1 cellular context compared by ENCODE assay signal in the genomic region with DNA sequence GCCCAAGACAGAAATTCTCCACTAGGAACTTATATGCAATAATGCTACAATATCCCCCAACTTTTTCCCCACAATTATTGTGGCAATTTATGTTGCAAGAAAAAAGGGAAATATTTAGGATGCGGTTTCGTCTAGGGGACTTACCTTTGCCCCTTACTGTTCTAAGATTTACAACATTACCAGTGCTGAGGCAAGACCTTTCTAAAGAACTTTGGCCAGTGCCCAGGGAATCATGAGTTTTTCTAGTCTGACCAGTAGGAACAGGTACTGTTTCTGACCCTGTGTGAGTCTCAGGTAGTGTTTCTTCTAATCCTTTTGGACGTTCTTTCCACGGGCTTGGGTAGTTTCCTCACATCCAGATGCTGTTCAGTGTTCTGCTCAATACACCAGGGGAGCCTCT.
TF ChIP-seq lines count a peak whose summit lies in the region.

No MANE protein-coding gene starts in this region.

TF ChIP-seq in HepG2, 621 proteins besides CTCF, POLR2A, EP300 and RAD21 (continued from another document):
- TF ChIP-seq ZNF33A (CRISPR knock-in tag; IDR thresholded peaks at IDR 0.05; ENCODE audit: borderline replicate concordance): no peak
